15 cellular contexts compared by ENCODE assay signal in the genomic region with DNA sequence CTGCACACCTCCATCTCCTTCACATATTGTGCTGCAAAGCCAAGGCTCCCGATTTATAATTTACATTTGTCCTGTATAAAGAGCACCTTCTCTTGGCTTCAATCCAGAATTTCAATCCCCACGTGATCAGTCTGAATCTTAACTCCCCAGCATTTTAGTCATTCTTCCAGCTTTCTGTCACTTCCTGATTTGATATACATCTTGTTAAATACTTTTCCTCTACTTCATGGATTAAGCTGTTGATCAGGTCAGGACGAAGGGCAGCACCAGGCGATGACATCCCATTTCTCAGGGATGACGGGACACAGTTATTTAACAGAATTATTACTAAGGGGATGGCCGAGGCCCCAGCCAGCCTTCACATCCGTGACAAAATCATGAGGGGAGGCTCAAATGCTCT.
"Had no signal": no experiment of that assay in that cellular context is flagged by ENCODE, and none has a peak within 500 bp of the region (broad histone marks: within the 10 kb centered on the region; RNA-seq: fewer than 3 reads in every experiment).

No MANE protein-coding gene starts in this region.

- H3K36me3 ChIP-seq: adrenal gland, cardiac muscle cell, left ventricle myocardium inferior, ovary, stomach, upper lobe of right lung had no signal

- H3K27me3 ChIP-seq: adrenal gland, cardiac muscle cell, ovary, stomach, testis, upper lobe of right lung had no signal

- ATAC-seq: activated CD4-positive, alpha-beta T cell treated with anti-CD3 and anti-CD28 coated beads for 36 hours; activated T-cell treated with anti-CD3 and anti-CD28 coated beads, Interleukin-2, amount 50 U/mL, for 4 hours; mucosa of descending colon; naive thymus-derived CD4-positive, alpha-beta T cell; upper lobe of right lung had no signal

- H3K27ac ChIP-seq: adrenal gland, cardiac muscle cell, left ventricle myocardium inferior, ovary, stomach, testis, upper lobe of right lung had no signal

- DNase-seq: activated CD4-positive, alpha-beta memory T cell treated with anti-CD3 and anti-CD28 coated beads, Interleukin-2, amount 10 ng/mL, durations not matched to agents 7 days and 5 days; activated CD4-positive, alpha-beta T cell treated with anti-CD3 and anti-CD28 coated beads for 36 hours; activated effector memory CD4-positive, alpha-beta T cell treated with Interleukin-2 at 50 U/mL for 16 hours; activated T-cell treated with anti-CD3 and anti-CD28 coated beads, Interleukin-2, amount 50 U/mL, for 4 hours; adrenal gland; head of caudate nucleus; left ventricle myocardium inferior; mucosa of descending colon; naive thymus-derived CD4-positive, alpha-beta T cell; ovary; stimulated activated CD4-positive, alpha-beta T cell treated with anti-CD3 and anti-CD28 coated beads, Interleukin-1b, Interleukin-23, amount 100 ng/mL, for 48 hours; stomach; testis; upper lobe of right lung had no signal

- H3K4me3 ChIP-seq: adrenal gland, cardiac muscle cell, left ventricle myocardium inferior, mucosa of descending colon, ovary, stomach, testis, upper lobe of right lung had no signal

- H3K9me3 ChIP-seq: adrenal gland, mucosa of descending colon, ovary, stomach, testis, upper lobe of right lung had no signal

- H3K4me1 ChIP-seq: adrenal gland, left ventricle myocardium inferior, stomach, upper lobe of right lung had no signal
